In genomic region chr9:115691686-115692085, GRCh38 we compare ENCODE assay signal across 13 cellular contexts.
DNase-seq lines count a peak whose midpoint lies in the region; ATAC-seq and TF ChIP-seq lines count a peak whose summit lies in the region.
"Had no signal": no experiment of that assay in that cellular context is flagged by ENCODE, and none has a peak within 500 bp of the region (broad histone marks: within the 10 kb centered on the region; RNA-seq: fewer than 3 reads in every experiment).

No MANE protein-coding gene starts in this region.

- DNase-seq in HCEC 1CT: peak; percentile 92
- peak; percentile 80 for DNase-seq in adipocyte (ENCODE audit: low read depth)
- peak; percentile 83 for DNase-seq in fibroblast of the aortic adventitia (ENCODE audit: low read depth)
- peak; percentile 67 for DNase-seq in stromal cell of bone marrow (ENCODE audit: low read depth)
- DNase-seq in left ventricle myocardium superior: no peak
- no peak for DNase-seq in MV-4-11 (lab: John Stamatoyannopoulos, UW)
- no peak for DNase-seq in stimulated activated naive CD8-positive, alpha-beta T cell treated with anti-CD3 and anti-CD28 coated beads, Interleukin-15, Interleukin-2, amounts not matched to agents 100 U/mL and 50 U/mL, for 24 hours
- DNase-seq: Karpas-422, NCI-H187, NCI-H774, testis had no signal

- no peak for TF ChIP-seq CTCF in fibroblast of the aortic adventitia (IDR thresholded peaks at IDR 0.05; ENCODE audit: insufficient read depth, low read length)

- H3K4me3 ChIP-seq in adipocyte (ENCODE audit: low read length) (peak overlapping the region; percentile 12), fibroblast of the aortic adventitia (ENCODE audit: low read depth, low read length) (no peak overlapping the region)
- H3K4me3 ChIP-seq: GM12878, testis had no signal

- H3K4me1 ChIP-seq in adipocyte (ENCODE audit: control insufficient read depth, insufficient read depth, low read length): peaks cover 50% of the 10 kb centered on the region
- H3K4me1 ChIP-seq: testis had no signal

- intact Hi-C loops in left ventricle myocardium superior (cut with micrococcal nuclease): no loop called here

- no peak for ATAC-seq in left ventricle myocardium superior
- ATAC-seq in stimulated activated naive CD8-positive, alpha-beta T cell treated with anti-CD3 and anti-CD28 coated beads, Interleukin-15, Interleukin-2, amounts not matched to agents 100 U/mL and 50 U/mL, for 24 hours: no peak
- ATAC-seq: GM12878, left lobe of liver had no signal

- peak overlapping the region; percentile 66 for H3K9ac ChIP-seq in adipocyte (ENCODE audit: low read length)

- no peaks in the 10 kb centered on the region for H3K27me3 ChIP-seq in adipocyte (replicated peaks; ENCODE audit: control insufficient read depth, insufficient read depth, low read length)
- H3K27me3 ChIP-seq: testis had no signal

- no peaks in the 10 kb centered on the region for H3K9me3 ChIP-seq in adipocyte (ENCODE audit: control insufficient read depth, low read length)
- H3K9me3 ChIP-seq: testis had no signal

- H3K36me3 ChIP-seq in adipocyte (ENCODE audit: control insufficient read depth, insufficient read depth, low read length, severe bottlenecking): no peaks in the 10 kb centered on the region

Comparison
In these comparisons a context has a peak if more than half of its experiments do, and no peak if none do; other contexts are left out.
1. DNase-seq: peak in HCEC 1CT (single experiment), adipocyte (single experiment), fibroblast of the aortic adventitia (single experiment) and stromal cell of bone marrow (single experiment); none in left ventricle myocardium superior (single experiment), MV-4-11 (single experiment) and stimulated activated naive CD8-positive, alpha-beta T cell treated with anti-CD3 and anti-CD28 coated beads, Interleukin-15, Interleukin-2, amounts not matched to agents 100 U/mL and 50 U/mL, for 24 hours (single experiment).